Comparison of ENCODE assay signal across 1 cellular context in the genomic region with DNA sequence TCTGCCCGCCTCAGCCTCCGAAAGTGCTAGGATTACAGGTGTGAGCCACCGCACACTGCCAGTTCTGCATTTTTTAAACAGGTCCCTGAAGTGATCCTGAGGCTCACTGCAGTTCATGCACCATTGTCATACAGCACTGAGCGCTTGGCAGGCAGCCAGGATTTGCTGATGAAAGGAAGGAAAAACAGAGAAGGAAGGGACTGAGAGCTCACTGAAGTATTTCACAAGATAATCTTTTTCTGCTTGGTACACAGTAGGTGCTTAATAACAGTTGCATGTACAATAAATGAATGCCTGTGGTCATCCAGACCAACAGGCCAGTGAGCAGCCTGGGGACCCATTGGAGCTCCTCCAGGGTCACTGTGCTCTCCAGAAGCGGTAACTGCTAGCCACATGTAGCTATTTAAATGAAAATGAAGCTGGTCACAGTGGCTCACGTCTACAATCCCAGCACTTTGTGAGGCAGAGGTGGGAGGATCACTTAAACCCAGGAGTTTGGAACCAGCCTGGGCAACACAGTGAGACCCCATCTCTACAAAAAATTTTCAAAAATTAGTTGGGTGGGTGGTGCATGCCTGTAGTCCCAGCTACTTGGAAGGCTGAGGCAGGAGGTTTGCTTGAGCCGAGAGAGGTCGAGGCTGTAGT.
A peak's percentile ranks its signal among the peaks of the same experiment; 100 is the strongest.
TF ChIP-seq lines count a peak whose summit lies in the region.

No MANE protein-coding gene starts in this region.

TF ChIP-seq in WTC11, 78 proteins besides CTCF, POLR2A, EP300 and RAD21 (continued from another document):
- 0 out of 2 replicates have a peak, but pooled peaks have one; percentile 50 for TF ChIP-seq GTF2I (CRISPR knock-in tag; conservative IDR thresholded peaks at IDR 0.05)
- TF ChIP-seq, protein P1, sequence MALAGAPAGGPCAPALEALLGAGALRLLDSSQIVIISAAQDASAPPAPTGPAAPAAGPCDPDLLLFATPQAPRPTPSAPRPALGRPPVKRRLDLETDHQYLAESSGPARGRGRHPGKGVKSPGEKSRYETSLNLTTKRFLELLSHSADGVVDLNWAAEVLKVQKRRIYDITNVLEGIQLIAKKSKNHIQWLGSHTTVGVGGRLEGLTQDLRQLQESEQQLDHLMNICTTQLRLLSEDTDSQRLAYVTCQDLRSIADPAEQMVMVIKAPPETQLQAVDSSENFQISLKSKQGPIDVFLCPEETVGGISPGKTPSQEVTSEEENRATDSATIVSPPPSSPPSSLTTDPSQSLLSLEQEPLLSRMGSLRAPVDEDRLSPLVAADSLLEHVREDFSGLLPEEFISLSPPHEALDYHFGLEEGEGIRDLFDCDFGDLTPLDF (CRISPR knock-in tag; IDR thresholded peaks at IDR 0.05) = no peak
- TF ChIP-seq, protein P2, sequence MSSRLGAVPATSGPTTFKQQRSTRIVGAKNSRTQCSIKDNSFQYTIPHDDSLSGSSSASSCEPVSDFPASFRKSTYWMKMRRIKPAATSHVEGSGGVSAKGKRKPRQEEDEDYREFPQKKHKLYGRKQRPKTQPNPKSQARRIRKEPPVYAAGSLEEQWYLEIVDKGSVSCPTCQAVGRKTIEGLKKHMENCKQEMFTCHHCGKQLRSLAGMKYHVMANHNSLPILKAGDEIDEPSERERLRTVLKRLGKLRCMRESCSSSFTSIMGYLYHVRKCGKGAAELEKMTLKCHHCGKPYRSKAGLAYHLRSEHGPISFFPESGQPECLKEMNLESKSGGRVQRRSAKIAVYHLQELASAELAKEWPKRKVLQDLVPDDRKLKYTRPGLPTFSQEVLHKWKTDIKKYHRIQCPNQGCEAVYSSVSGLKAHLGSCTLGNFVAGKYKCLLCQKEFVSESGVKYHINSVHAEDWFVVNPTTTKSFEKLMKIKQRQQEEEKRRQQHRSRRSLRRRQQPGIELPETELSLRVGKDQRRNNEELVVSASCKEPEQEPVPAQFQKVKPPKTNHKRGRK (CRISPR knock-in tag; IDR thresholded peaks at IDR 0.05; ENCODE audit: borderline replicate concordance) = no peak
